In genomic region chr1:226526801-226527595, GRCh38 we compare ENCODE assay signal across 1 cellular context.
TF ChIP-seq lines count a peak whose summit lies in the region.

No MANE protein-coding gene starts in this region.

TF ChIP-seq in SK-N-SH treated with all-trans-retinoic acid at 6 μM for 48 hours, 23 proteins besides CTCF, POLR2A, EP300 and RAD21 (continued from another document):
- TF ChIP-seq, protein P1, sequence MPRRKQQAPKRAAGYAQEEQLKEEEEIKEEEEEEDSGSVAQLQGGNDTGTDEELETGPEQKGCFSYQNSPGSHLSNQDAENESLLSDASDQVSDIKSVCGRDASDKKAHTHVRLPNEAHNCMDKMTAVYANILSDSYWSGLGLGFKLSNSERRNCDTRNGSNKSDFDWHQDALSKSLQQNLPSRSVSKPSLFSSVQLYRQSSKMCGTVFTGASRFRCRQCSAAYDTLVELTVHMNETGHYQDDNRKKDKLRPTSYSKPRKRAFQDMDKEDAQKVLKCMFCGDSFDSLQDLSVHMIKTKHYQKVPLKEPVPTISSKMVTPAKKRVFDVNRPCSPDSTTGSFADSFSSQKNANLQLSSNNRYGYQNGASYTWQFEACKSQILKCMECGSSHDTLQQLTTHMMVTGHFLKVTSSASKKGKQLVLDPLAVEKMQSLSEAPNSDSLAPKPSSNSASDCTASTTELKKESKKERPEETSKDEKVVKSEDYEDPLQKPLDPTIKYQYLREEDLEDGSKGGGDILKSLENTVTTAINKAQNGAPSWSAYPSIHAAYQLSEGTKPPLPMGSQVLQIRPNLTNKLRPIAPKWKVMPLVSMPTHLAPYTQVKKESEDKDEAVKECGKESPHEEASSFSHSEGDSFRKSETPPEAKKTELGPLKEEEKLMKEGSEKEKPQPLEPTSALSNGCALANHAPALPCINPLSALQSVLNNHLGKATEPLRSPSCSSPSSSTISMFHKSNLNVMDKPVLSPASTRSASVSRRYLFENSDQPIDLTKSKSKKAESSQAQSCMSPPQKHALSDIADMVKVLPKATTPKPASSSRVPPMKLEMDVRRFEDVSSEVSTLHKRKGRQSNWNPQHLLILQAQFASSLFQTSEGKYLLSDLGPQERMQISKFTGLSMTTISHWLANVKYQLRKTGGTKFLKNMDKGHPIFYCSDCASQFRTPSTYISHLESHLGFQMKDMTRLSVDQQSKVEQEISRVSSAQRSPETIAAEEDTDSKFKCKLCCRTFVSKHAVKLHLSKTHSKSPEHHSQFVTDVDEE (CRISPR knock-in tag; IDR thresholded peaks at IDR 0.05) = no peak
- no peak for TF ChIP-seq RARB (CRISPR knock-in tag; IDR thresholded peaks at IDR 0.05)
- TF ChIP-seq PPARA (CRISPR knock-in tag; IDR thresholded peaks at IDR 0.05; ENCODE audit: borderline replicate concordance) = no peak
- no peak for TF ChIP-seq POU6F1 (CRISPR knock-in tag; IDR thresholded peaks at IDR 0.05; ENCODE audit: borderline replicate concordance, low read depth)
- TF ChIP-seq ZFP30 (CRISPR knock-in tag; IDR thresholded peaks at IDR 0.05) = no peak
- no peak for TF ChIP-seq OSR1 (CRISPR knock-in tag; IDR thresholded peaks at IDR 0.05)
- no peak for TF ChIP-seq ZNF565 (CRISPR knock-in tag; conservative IDR thresholded peaks at IDR 0.05; ENCODE audit: low read depth)
- TF ChIP-seq ARNTL (CRISPR knock-in tag; IDR thresholded peaks at IDR 0.05; ENCODE audit: borderline replicate concordance, low read depth) = no peak
